ENCODE assay signal across 34 cellular contexts in the genomic region with DNA sequence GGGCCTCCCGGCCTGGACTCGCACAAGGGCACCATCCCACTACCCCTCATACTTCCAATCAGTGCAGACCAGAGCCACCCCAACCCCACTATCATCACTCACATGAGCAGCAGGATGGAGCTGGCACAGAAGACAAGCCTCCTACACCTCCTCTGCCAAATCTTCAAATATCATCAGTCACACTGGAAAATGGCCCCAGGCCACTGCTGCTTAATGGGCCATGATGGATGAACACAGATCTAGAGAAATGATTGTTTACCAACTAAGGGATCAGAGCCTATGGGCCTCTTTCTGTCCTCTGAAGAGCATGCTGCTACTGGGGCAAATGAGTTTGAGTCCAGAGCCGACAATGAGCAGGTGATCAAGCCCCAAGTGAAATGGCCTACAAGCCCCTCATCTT.
"Had no signal": no experiment of that assay in that cellular context is flagged by ENCODE, and none has a peak within 500 bp of the region (broad histone marks: within the 10 kb centered on the region; RNA-seq: fewer than 3 reads in every experiment).

No MANE protein-coding gene starts in this region.

- H3K36me3 Mint-ChIP-seq: activated naive CD4-positive, alpha-beta T cell treated with anti-CD3 and anti-CD28 coated beads, Interleukin-2, amount 50 U/mL, for 24 hours; activated naive CD8-positive, alpha-beta T cell treated with anti-CD3 and anti-CD28 coated beads for 36 hours had no signal

- H3K4me1 Mint-ChIP-seq: activated B cell treated with CpG ODN at 0.5 μM for 24 hours; activated naive CD4-positive, alpha-beta T cell treated with anti-CD3 and anti-CD28 coated beads, Interleukin-2, amount 50 U/mL, for 24 hours; activated naive CD8-positive, alpha-beta T cell treated with anti-CD3 and anti-CD28 coated beads for 36 hours; activated naive CD8-positive, alpha-beta T cell treated with anti-CD3 and anti-CD28 coated beads, Interleukin-2, amount 50 U/mL, for 24 hours; activated T-helper 17 cell treated with anti-CD3 and anti-CD28 coated beads, Interleukin-2, amount 50 U/mL, for 72 hours; T-helper 17 cell had no signal

- H3K27ac Mint-ChIP-seq: activated B cell treated with CpG ODN at 0.5 μM for 24 hours; activated CD8-positive, alpha-beta T cell treated with anti-CD3 and anti-CD28 coated beads for 36 hours; activated naive CD4-positive, alpha-beta T cell treated with anti-CD3 and anti-CD28 coated beads for 36 hours; activated naive CD4-positive, alpha-beta T cell treated with anti-CD3 and anti-CD28 coated beads, Interleukin-2, amount 50 U/mL, for 24 hours; activated naive CD8-positive, alpha-beta T cell treated with anti-CD3 and anti-CD28 coated beads for 36 hours; activated naive CD8-positive, alpha-beta T cell treated with anti-CD3 and anti-CD28 coated beads, Interleukin-2, amount 50 U/mL, for 24 hours; activated T-helper 17 cell treated with anti-CD3 and anti-CD28 coated beads, Interleukin-2, amount 50 U/mL, for 72 hours; dendritic cell treated with granulocyte-macrophage colony-stimulating factor and Interleukin-4, amounts not matched to agents 40 ng/mL and 50 ng/mL, for 4 days; endodermal cell; T-helper 17 cell; T-helper 2 cell treated with Interferon-gamma antibody and Interleukin-4, amounts not matched to agents 5 μg/mL and 100 μg/mL, for 36 hours had no signal

- ATAC-seq: activated CD4-positive, CD25-positive, alpha-beta regulatory T cell treated with anti-CD3 and anti-CD28 coated beads, Interleukin-2, amount 50 U/mL, for 24 hours; activated CD8-positive, alpha-beta T cell treated with anti-CD3 and anti-CD28 coated beads for 36 hours; activated naive CD8-positive, alpha-beta T cell treated with anti-CD3 and anti-CD28 coated beads, Interleukin-2, amount 50 U/mL, for 24 hours; activated T-cell treated with anti-CD3 and anti-CD28 coated beads, Interleukin-2, amount 50 U/mL, for 4 hours; activated T-helper 17 cell treated with anti-CD3 and anti-CD28 coated beads, Interleukin-2, amount 50 U/mL, for 72 hours; body of pancreas; esophagus mucosa; foreskin keratinocyte; gastrocnemius medialis; heart left ventricle; T-helper 17 cell had no signal

- DNase-seq: activated B cell treated with CpG ODN at 0.5 μM for 24 hours; activated CD4-positive, alpha-beta T cell treated with anti-CD3 and anti-CD28 coated beads for 48 hours; activated CD4-positive, alpha-beta T cell treated with anti-CD3 and anti-CD28 coated beads, Interleukin-2, amount 50 U/mL, for 1 hour; activated CD4-positive, alpha-beta T cell treated with anti-CD3 and anti-CD28 coated beads, Interleukin-2, amount 50 U/mL, for 48 hours; activated CD8-positive, alpha-beta memory T cell treated with anti-CD3 and anti-CD28 coated beads for 24 hours; activated CD8-positive, alpha-beta T cell treated with anti-CD3 and anti-CD28 coated beads for 36 hours; activated effector memory CD4-positive, alpha-beta T cell treated with anti-CD3 and anti-CD28 coated beads, Interleukin-2, amount 50 U/mL, for 16 hours; activated naive CD4-positive, alpha-beta T cell treated with anti-CD3 and anti-CD28 coated beads for 36 hours; activated naive CD8-positive, alpha-beta T cell treated with anti-CD3 and anti-CD28 coated beads for 36 hours; activated naive CD8-positive, alpha-beta T cell treated with anti-CD3 and anti-CD28 coated beads, Interleukin-2, amount 50 U/mL, for 24 hours; activated T-cell treated with anti-CD3 and anti-CD28 coated beads, Interleukin-2, amount 50 U/mL, for 4 hours; adrenal gland; amygdala; aorta; body of pancreas; caudate nucleus; cerebellar nuclear complex; dorsolateral prefrontal cortex; effector memory CD4-positive, alpha-beta T cell; endodermal cell; foreskin keratinocyte; gastrocnemius medialis; glutamatergic neuron; heart left ventricle; T-helper 17 cell; T1000; WERI-Rb-1 had no signal

- H3K36me3 ChIP-seq: adrenal gland, gastrocnemius medialis, heart left ventricle, WERI-Rb-1 had no signal

- H3K9me3 Mint-ChIP-seq: activated B cell treated with CpG ODN at 0.5 μM for 24 hours; activated CD8-positive, alpha-beta T cell treated with anti-CD3 and anti-CD28 coated beads for 36 hours; activated naive CD4-positive, alpha-beta T cell treated with anti-CD3 and anti-CD28 coated beads for 36 hours; activated naive CD4-positive, alpha-beta T cell treated with anti-CD3 and anti-CD28 coated beads, Interleukin-2, amount 50 U/mL, for 24 hours; activated naive CD8-positive, alpha-beta T cell treated with anti-CD3 and anti-CD28 coated beads for 36 hours; activated T-cell treated with anti-CD3 and anti-CD28 coated beads, Interleukin-2, amount 50 U/mL, for 4 hours; activated T-helper 17 cell treated with anti-CD3 and anti-CD28 coated beads, Interleukin-2, amount 50 U/mL, for 72 hours; dendritic cell treated with granulocyte-macrophage colony-stimulating factor and Interleukin-4, amounts not matched to agents 40 ng/mL and 50 ng/mL, for 4 days; endodermal cell; T-helper 2 cell treated with Interferon-gamma antibody and Interleukin-4, amounts not matched to agents 5 μg/mL and 100 μg/mL, for 36 hours had no signal

- H3K27ac ChIP-seq: adrenal gland, body of pancreas, coronary artery, foreskin keratinocyte, gastrocnemius medialis, heart left ventricle, WERI-Rb-1 had no signal

- H3K9me3 ChIP-seq: adrenal gland, body of pancreas, gastrocnemius medialis, heart left ventricle had no signal

- H3K27me3 ChIP-seq: adrenal gland, body of pancreas, foreskin keratinocyte had no signal

- H3K4me3 ChIP-seq: adrenal gland, body of pancreas, coronary artery, dorsolateral prefrontal cortex, gastrocnemius medialis, heart left ventricle had no signal

- H3K4me3 Mint-ChIP-seq: activated B cell treated with CpG ODN at 0.5 μM for 24 hours; activated CD8-positive, alpha-beta T cell treated with anti-CD3 and anti-CD28 coated beads for 36 hours; activated naive CD4-positive, alpha-beta T cell treated with anti-CD3 and anti-CD28 coated beads for 36 hours; activated naive CD4-positive, alpha-beta T cell treated with anti-CD3 and anti-CD28 coated beads, Interleukin-2, amount 50 U/mL, for 24 hours; activated naive CD8-positive, alpha-beta T cell treated with anti-CD3 and anti-CD28 coated beads for 36 hours; activated naive CD8-positive, alpha-beta T cell treated with anti-CD3 and anti-CD28 coated beads, Interleukin-2, amount 50 U/mL, for 24 hours; activated T-cell treated with anti-CD3 and anti-CD28 coated beads, Interleukin-2, amount 50 U/mL, for 4 hours; activated T-helper 17 cell treated with anti-CD3 and anti-CD28 coated beads, Interleukin-2, amount 50 U/mL, for 72 hours; dendritic cell treated with granulocyte-macrophage colony-stimulating factor and Interleukin-4, amounts not matched to agents 40 ng/mL and 50 ng/mL, for 4 days; endodermal cell; T-helper 17 cell; T-helper 2 cell treated with Interferon-gamma antibody and Interleukin-4, amounts not matched to agents 5 μg/mL and 100 μg/mL, for 36 hours had no signal

- H3K27me3 Mint-ChIP-seq: dendritic cell treated with granulocyte-macrophage colony-stimulating factor and Interleukin-4, amounts not matched to agents 40 ng/mL and 50 ng/mL, for 4 days; T-helper 17 cell had no signal

- H3K4me1 ChIP-seq: adrenal gland, body of pancreas, foreskin keratinocyte, gastrocnemius medialis, heart left ventricle had no signal
